In the genomic region with DNA sequence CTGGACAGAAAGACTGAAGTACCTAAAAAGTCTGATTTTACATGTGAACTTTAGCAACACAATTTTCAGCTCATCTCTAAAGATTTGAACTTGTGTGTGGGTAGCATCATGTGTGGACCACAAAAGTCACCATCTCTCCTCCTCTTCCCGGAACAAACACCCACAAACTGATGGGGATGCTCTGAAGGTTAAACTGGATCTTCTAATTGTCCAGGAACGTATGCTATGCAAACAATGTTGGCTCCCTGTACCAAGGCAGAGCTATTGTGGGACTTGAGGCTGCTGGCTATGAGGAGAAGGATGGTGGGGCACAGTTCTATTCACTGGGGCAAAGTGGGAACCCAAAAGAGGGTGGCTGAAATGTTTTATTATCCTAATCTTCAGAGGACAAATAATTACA, we compare ENCODE assay signal across 9 cellular contexts.
DNase-seq lines count a peak whose midpoint lies in the region; ATAC-seq and TF ChIP-seq lines count a peak whose summit lies in the region.
"Had no signal": no experiment of that assay in that cellular context is flagged by ENCODE, and none has a peak within 500 bp of the region (broad histone marks: within the 10 kb centered on the region; RNA-seq: fewer than 3 reads in every experiment).

No MANE protein-coding gene starts in this region.

- H3K36me3 ChIP-seq in left ventricle myocardium inferior (no peaks in the 10 kb centered on the region), skeletal muscle satellite cell (ENCODE audit: insufficient read depth, low read length) (no peaks in the 10 kb centered on the region)

- H3K27me3 ChIP-seq in left ventricle myocardium inferior (ENCODE audit: low read depth) = no peaks in the 10 kb centered on the region
- H3K27me3 ChIP-seq in skeletal muscle satellite cell (ENCODE audit: control insufficient read depth, insufficient read depth, low read length) = no peaks in the 10 kb centered on the region

- no peak overlapping the region for H3K4me3 ChIP-seq in left ventricle myocardium inferior
- peak overlapping the region; percentile 54 for H3K4me3 ChIP-seq in skeletal muscle satellite cell (ENCODE audit: low read length)

- ATAC-seq in HG03565 (IDR thresholded peaks at IDR 0.05; ENCODE audit: unreplicated experiment) = no peak
- ATAC-seq: CD8-positive, alpha-beta T cell had no signal

- H3K4me2 ChIP-seq in skeletal muscle satellite cell (ENCODE audit: low read length) = peak overlapping the region; percentile 82

- H3K4me1 ChIP-seq in left ventricle myocardium inferior (peaks cover 72% of the 10 kb centered on the region), skeletal muscle satellite cell (ENCODE audit: control insufficient read depth, insufficient read depth, low read length) (peaks cover 68% of the 10 kb centered on the region)

- DNase-seq in Daoy (ENCODE audit: low read depth) = peak; percentile 28
- DNase-seq in amniotic epithelial cell (ENCODE audit: low read depth) = peak; percentile 89
- no peak for DNase-seq in left ventricle myocardium inferior
- no peak for DNase-seq in GM20000 (ENCODE audit: low spot score)
- DNase-seq in SKM-1 treated with dmso at 0.1 percent for 144 hours (lab: John Stamatoyannopoulos, UW; ENCODE audit: unreplicated experiment) = no peak
- DNase-seq in SIG-M5 (lab: John Stamatoyannopoulos, UW) = no peak
- DNase-seq: CD8-positive, alpha-beta T cell had no signal

- no peak for TF ChIP-seq CTCF in left ventricle myocardium inferior (IDR thresholded peaks at IDR 0.05; ENCODE audit: borderline replicate concordance)
- TF ChIP-seq CTCF in GM20000 (IDR thresholded peaks at IDR 0.05; ENCODE audit: extremely low read depth, missing control alignments) = no peak

- intact Hi-C loops in left ventricle myocardium inferior (cut with micrococcal nuclease) = no loop called here

- H3K9me3 ChIP-seq in left ventricle myocardium inferior (replicated peaks) (no peaks in the 10 kb centered on the region), skeletal muscle satellite cell (replicated peaks; ENCODE audit: low read length) (no peaks in the 10 kb centered on the region)

- peak overlapping the region; percentile 60 for H3K27ac ChIP-seq in left ventricle myocardium inferior (replicated peaks)

- peak overlapping the region; percentile 82 for H3K9ac ChIP-seq in skeletal muscle satellite cell (ENCODE audit: low read depth, low read length)

Comparison
In these comparisons a context has a peak if more than half of its experiments do, and no peak if none do; other contexts are left out.
1. DNase-seq: peak in Daoy (single experiment) and amniotic epithelial cell (single experiment); none in left ventricle myocardium inferior (single experiment), GM20000 (single experiment), SKM-1 treated with dmso at 0.1 percent for 144 hours (single experiment) and SIG-M5 (single experiment).